9 cellular contexts compared by ENCODE assay signal in the genomic region with DNA sequence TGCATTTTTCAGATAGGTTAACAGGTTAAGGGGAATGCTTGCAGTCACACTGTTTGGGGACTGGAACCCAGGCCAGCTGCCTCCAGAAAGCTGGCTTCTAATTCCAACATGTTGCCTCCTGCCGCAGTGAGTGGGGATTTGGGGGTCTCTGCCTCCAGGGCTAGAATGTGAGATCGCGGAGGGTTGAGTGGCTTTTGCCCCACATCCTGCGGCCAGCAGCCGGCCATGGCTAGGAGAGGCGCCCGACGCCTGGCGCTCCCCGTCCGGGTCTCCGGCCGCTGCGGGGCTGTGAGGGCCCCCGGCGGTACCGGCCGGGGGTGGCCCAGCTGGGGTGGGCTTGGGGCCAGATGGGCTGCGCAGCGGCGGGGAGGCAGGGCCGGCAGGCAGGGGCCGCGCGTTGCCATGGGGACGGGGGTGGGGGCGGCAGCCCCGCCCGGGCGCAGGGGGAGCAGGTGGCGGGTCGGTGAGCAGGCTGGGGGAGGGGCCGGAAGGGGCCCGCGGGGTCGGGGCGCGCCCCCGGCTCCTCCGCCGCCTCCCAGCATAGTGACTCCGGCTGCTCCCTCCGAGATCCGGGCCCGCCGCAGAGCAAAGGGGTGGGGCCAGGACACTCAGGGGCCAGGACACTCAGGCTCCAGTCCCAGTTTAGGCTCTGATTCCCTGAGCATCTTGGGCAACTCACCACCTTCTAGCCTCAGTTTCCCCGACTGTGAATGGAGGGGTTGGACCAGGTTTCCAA.
DNase-seq lines count a peak whose midpoint lies in the region; ATAC-seq, FAIRE-seq and TF ChIP-seq lines count a peak whose summit lies in the region.
"Had no signal": no experiment of that assay in that cellular context is flagged by ENCODE, and none has a peak within 500 bp of the region (broad histone marks: within the 10 kb centered on the region; RNA-seq: fewer than 3 reads in every experiment).

No MANE protein-coding gene starts in this region.

- peak; percentile 53 for DNase-seq in stimulated activated CD4-positive, alpha-beta T cell treated with anti-CD3 and anti-CD28 coated beads, Interleukin-15, amount 100 ng/mL, for 24 hours
- no peak for DNase-seq in stimulated activated CD4-positive, alpha-beta T cell treated with anti-CD3 and anti-CD28 coated beads, Interleukin-1b, Interleukin-23, amount 100 ng/mL, for 48 hours
- DNase-seq in central memory CD4-positive, alpha-beta T cell: peak; percentile 21
- DNase-seq in aorta: no peak
- no peak for DNase-seq in HTR-8/SVneo (ENCODE audit: insufficient read length, low spot score)
- DNase-seq in activated CD4-positive, alpha-beta T cell treated with anti-CD3 and anti-CD28 coated beads for 48 hours: no peak
- DNase-seq in GM12892 (ENCODE audit: insufficient read length): no peak

- intact Hi-C loops in aorta (cut with DNase I): loop anchor here in 1 of 2 donors (5.0 kb wide), 1 partner anchor 62 kb away; no protein-coding TSS in a partner anchor

- H3K9me3 ChIP-seq in mucosa of stomach (ENCODE audit: control insufficient read depth, low read length) (no peaks in the 10 kb centered on the region), aorta (ENCODE audit: control insufficient read depth, low read length) (no peaks in the 10 kb centered on the region)

- H3K36me3 ChIP-seq in mucosa of stomach (ENCODE audit: control insufficient read depth, insufficient read depth, low read length) (no peaks in the 10 kb centered on the region), aorta (ENCODE audit: control insufficient read depth in 1 of 2, insufficient read depth in 2 of 2, low read length in 1 of 2) (no peaks in the 10 kb centered on the region)

- H3K4me3 ChIP-seq in mucosa of stomach (ENCODE audit: low read length) (no peak overlapping the region), aorta (ENCODE audit: low read length in 2 of 2) (peak overlapping the region; percentile 4 to 22)

- peak overlapping the region; percentile 22 for H3K9ac ChIP-seq in mucosa of stomach (ENCODE audit: low read length)

- FAIRE-seq in HTR-8/SVneo (lab: Jason Lieb, UNC): no peak
- FAIRE-seq in GM12892 (lab: Jason Lieb, UNC): no peak
- FAIRE-seq: keratinocyte had no signal

- TF ChIP-seq POLR2A in GM12892 (IDR thresholded peaks at IDR 0.05; ENCODE audit: low read depth, low read length): no peak

- WGBS in aorta, 2 donors: 6 to 11% methylated on average over 16 to 47 of the region's 47 CpGs

- no peak for ATAC-seq in aorta (ENCODE audit: low FRiP score)

- H3K27me3 ChIP-seq in mucosa of stomach (ENCODE audit: control insufficient read depth, insufficient read depth, low read length) (peaks cover 23% of the 10 kb centered on the region), aorta (ENCODE audit: control insufficient read depth in 1 of 2, insufficient read depth in 2 of 2, low read length in 1 of 2) (no peaks in the 10 kb centered on the region)

- H3K27ac ChIP-seq in aorta (ENCODE audit: low read depth in 1 of 2, low read length in 2 of 2): no peak overlapping the region

- H3K4me1 ChIP-seq in mucosa of stomach (ENCODE audit: control insufficient read depth, insufficient read depth, low read length) (peaks cover 14% of the 10 kb centered on the region), aorta (ENCODE audit: control insufficient read depth in 1 of 2, insufficient read depth in 2 of 2, low read length in 2 of 2) (no peaks in the 10 kb centered on the region)

Comparison
In these comparisons a context has a peak if more than half of its experiments do, and no peak if none do; other contexts are left out.
1. DNase-seq: peak in stimulated activated CD4-positive, alpha-beta T cell treated with anti-CD3 and anti-CD28 coated beads, Interleukin-15, amount 100 ng/mL, for 24 hours (single experiment) and central memory CD4-positive, alpha-beta T cell (single experiment); none in stimulated activated CD4-positive, alpha-beta T cell treated with anti-CD3 and anti-CD28 coated beads, Interleukin-1b, Interleukin-23, amount 100 ng/mL, for 48 hours (single experiment), aorta (0 of 2), HTR-8/SVneo (single experiment), activated CD4-positive, alpha-beta T cell treated with anti-CD3 and anti-CD28 coated beads for 48 hours (single experiment) and GM12892 (single experiment).